In the genomic region with DNA sequence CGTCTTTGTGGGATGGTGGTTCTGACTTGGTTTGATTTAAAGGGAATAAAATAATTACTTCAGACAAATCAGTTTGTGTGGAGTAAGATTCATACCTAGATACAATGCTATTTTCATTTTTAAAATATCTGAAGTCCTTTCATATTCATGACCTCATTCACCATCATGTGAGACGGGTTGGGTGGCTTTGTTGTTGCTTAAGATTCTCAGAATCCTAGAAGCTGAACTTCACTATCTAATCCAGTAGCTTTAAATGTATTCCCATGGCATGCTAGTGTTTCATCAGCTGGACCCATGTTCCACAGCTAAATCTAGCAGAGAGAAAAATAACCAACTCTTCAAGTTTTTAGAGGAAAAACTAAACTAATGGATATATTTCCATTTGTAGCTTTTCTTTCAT, we compare ENCODE assay signal across 19 cellular contexts.
"Had no signal": no experiment of that assay in that cellular context is flagged by ENCODE, and none has a peak within 500 bp of the region (broad histone marks: within the 10 kb centered on the region; RNA-seq: fewer than 3 reads in every experiment).

No MANE protein-coding gene starts in this region.

- H3K36me3 ChIP-seq: neural progenitor cell, uterus had no signal

- H3K27ac ChIP-seq: cardiac muscle cell, lower lobe of right lung, neural progenitor cell, psoas muscle, right lobe of liver, uterus, WERI-Rb-1 had no signal

- H3K4me3 ChIP-seq: cardiac muscle cell, heart left ventricle, lower lobe of right lung, neural progenitor cell, psoas muscle, right lobe of liver, uterus had no signal

- H3K27ac Mint-ChIP-seq: activated naive CD4-positive, alpha-beta T cell treated with anti-CD3 and anti-CD28 coated beads, Interleukin-2, amount 10 ng/mL, durations not matched to agents 7 days and 5 days; mesothelial cell of epicardium; neural progenitor cell; T-helper 17 cell had no signal

- H3K9me3 ChIP-seq: heart left ventricle, lower lobe of right lung, psoas muscle, right lobe of liver, uterus had no signal

- ATAC-seq: activated CD8-positive, alpha-beta T cell treated with anti-CD3 and anti-CD28 coated beads for 36 hours; esophagus mucosa; heart left ventricle; left colon; lower lobe of right lung; psoas muscle; right lobe of liver; T-helper 17 cell had no signal

- H2AFZ ChIP-seq: neural progenitor cell had no signal

- H3K9ac ChIP-seq: neural progenitor cell had no signal

- DNase-seq: activated CD4-positive, alpha-beta T cell treated with anti-CD3 and anti-CD28 coated beads for 4 hours; activated CD8-positive, alpha-beta memory T cell treated with anti-CD3 and anti-CD28 coated beads, Interleukin-2, amount 50 U/mL, for 4 hours; activated CD8-positive, alpha-beta T cell treated with anti-CD3 and anti-CD28 coated beads for 36 hours; activated naive CD4-positive, alpha-beta T cell treated with anti-CD3 and anti-CD28 coated beads, Interleukin-2, amount 10 ng/mL, durations not matched to agents 7 days and 5 days; foreskin melanocyte; heart left ventricle; left colon; lower lobe of right lung; psoas muscle; right lobe of liver; stimulated activated CD4-positive, alpha-beta T cell treated with anti-CD3 and anti-CD28 coated beads, Interleukin-12 subunit alpha, Interleukin-12 subunit beta, amount 100 ng/mL, for 4 hours; stimulated activated CD4-positive, alpha-beta T cell treated with anti-CD3 and anti-CD28 coated beads, Interleukin-2, amount 100 ng/mL, for 24 hours; T-helper 17 cell; uterus; WERI-Rb-1 had no signal

- H3K4me3 Mint-ChIP-seq: activated CD8-positive, alpha-beta T cell treated with anti-CD3 and anti-CD28 coated beads for 36 hours; activated naive CD4-positive, alpha-beta T cell treated with anti-CD3 and anti-CD28 coated beads, Interleukin-2, amount 10 ng/mL, durations not matched to agents 7 days and 5 days; mesothelial cell of epicardium; neural progenitor cell; T-helper 17 cell had no signal

- H3K4me1 ChIP-seq: uterus had no signal

- H3K27me3 Mint-ChIP-seq: activated CD8-positive, alpha-beta T cell treated with anti-CD3 and anti-CD28 coated beads for 36 hours; activated naive CD4-positive, alpha-beta T cell treated with anti-CD3 and anti-CD28 coated beads, Interleukin-2, amount 10 ng/mL, durations not matched to agents 7 days and 5 days; T-helper 17 cell had no signal

- H3K27me3 ChIP-seq: cardiac muscle cell, heart left ventricle, right lobe of liver, uterus had no signal

- H3K4me2 ChIP-seq: neural progenitor cell had no signal

- H3K9me3 Mint-ChIP-seq: activated CD8-positive, alpha-beta T cell treated with anti-CD3 and anti-CD28 coated beads for 36 hours; activated naive CD4-positive, alpha-beta T cell treated with anti-CD3 and anti-CD28 coated beads, Interleukin-2, amount 10 ng/mL, durations not matched to agents 7 days and 5 days; mesothelial cell of epicardium; neural progenitor cell had no signal
